1 cellular context compared by ENCODE assay signal in genomic region chr1:217522280-217522679, GRCh38.
TF ChIP-seq lines count a peak whose summit lies in the region.

No MANE protein-coding gene starts in this region.

TF ChIP-seq in GM12878, 131 proteins besides CTCF, POLR2A, EP300 and RAD21 (continued from another document):
- no peak for TF ChIP-seq REST (IDR thresholded peaks at IDR 0.05; ENCODE audit: low read depth, low read length)
- no peak for TF ChIP-seq MYB (IDR thresholded peaks at IDR 0.05; ENCODE audit: borderline replicate concordance, low read depth, low read length)
- TF ChIP-seq CBX5 (IDR thresholded peaks at IDR 0.05; ENCODE audit: low read depth) = no peak
- TF ChIP-seq POLR2AphosphoS5 (IDR thresholded peaks at IDR 0.05; ENCODE audit: low read length) = no peak
- TF ChIP-seq IKZF1 (conservative IDR thresholded peaks at IDR 0.05) = no peak
- TF ChIP-seq CBX3 (IDR thresholded peaks at IDR 0.05; ENCODE audit: borderline replicate concordance, low read depth) = no peak
- TF ChIP-seq, protein P1, sequence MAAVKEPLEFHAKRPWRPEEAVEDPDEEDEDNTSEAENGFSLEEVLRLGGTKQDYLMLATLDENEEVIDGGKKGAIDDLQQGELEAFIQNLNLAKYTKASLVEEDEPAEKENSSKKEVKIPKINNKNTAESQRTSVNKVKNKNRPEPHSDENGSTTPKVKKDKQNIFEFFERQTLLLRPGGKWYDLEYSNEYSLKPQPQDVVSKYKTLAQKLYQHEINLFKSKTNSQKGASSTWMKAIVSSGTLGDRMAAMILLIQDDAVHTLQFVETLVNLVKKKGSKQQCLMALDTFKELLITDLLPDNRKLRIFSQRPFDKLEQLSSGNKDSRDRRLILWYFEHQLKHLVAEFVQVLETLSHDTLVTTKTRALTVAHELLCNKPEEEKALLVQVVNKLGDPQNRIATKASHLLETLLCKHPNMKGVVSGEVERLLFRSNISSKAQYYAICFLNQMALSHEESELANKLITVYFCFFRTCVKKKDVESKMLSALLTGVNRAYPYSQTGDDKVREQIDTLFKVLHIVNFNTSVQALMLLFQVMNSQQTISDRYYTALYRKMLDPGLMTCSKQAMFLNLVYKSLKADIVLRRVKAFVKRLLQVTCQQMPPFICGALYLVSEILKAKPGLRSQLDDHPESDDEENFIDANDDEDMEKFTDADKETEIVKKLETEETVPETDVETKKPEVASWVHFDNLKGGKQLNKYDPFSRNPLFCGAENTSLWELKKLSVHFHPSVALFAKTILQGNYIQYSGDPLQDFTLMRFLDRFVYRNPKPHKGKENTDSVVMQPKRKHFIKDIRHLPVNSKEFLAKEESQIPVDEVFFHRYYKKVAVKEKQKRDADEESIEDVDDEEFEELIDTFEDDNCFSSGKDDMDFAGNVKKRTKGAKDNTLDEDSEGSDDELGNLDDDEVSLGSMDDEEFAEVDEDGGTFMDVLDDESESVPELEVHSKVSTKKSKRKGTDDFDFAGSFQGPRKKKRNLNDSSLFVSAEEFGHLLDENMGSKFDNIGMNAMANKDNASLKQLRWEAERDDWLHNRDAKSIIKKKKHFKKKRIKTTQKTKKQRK (IDR thresholded peaks at IDR 0.05; ENCODE audit: low read depth, low read length) = no peak
- no peak for TF ChIP-seq JUND (IDR thresholded peaks at IDR 0.05; ENCODE audit: low read depth, low read length)
- TF ChIP-seq, protein P2, sequence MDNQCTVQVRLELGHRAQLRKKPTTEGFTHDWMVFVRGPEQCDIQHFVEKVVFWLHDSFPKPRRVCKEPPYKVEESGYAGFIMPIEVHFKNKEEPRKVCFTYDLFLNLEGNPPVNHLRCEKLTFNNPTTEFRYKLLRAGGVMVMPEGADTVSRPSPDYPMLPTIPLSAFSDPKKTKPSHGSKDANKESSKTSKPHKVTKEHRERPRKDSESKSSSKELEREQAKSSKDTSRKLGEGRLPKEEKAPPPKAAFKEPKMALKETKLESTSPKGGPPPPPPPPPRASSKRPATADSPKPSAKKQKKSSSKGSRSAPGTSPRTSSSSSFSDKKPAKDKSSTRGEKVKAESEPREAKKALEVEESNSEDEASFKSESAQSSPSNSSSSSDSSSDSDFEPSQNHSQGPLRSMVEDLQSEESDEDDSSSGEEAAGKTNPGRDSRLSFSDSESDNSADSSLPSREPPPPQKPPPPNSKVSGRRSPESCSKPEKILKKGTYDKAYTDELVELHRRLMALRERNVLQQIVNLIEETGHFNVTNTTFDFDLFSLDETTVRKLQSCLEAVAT (IDR thresholded peaks at IDR 0.05) = no peak
- TF ChIP-seq HDAC6 (IDR thresholded peaks at IDR 0.05; ENCODE audit: unreplicated experiment) = no peak
TF ChIP-seq in GM12878: peak in this region for 0.
